13 cellular contexts compared by ENCODE assay signal in the genomic region with DNA sequence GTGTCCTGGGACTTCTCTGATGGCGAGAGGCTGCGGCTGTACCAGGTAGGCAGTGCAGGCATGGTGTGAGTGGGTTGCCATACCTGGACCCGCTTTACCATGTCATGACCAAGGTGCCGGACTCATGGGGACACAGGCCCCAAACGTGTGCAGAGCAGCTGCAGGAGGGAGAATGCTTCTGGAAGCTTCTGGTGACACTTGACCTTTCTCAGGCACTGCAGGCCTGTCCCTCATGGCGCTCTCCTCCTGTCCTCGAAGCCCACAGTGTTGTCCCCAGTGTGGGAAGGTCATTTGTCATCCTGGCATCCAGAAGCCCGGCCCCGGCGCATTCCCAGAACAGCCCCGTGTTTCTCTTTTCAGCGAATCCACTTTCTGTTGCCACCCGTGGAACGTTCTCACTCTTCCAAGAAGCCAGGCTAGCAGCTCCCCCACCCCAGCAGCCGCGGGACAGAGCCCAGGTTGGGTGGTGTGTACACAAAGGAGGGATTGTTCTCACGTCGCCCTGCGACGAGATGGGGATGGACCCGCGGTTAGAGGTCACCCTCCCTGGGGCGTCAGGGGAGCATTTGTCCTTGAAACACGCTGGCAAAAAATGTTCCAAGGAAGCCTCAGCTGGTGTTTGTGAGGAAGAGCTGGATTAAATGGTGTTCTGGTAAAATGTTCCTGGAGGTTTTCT. TPM values are rescaled to one million over a fixed set of nuclear protein-coding genes. Genes with fewer than 3 reads are reported as not detected.
DNase-seq lines count a peak whose midpoint lies in the region; ATAC-seq, FAIRE-seq and TF ChIP-seq lines count a peak whose summit lies in the region.
"Had no signal": no experiment of that assay in that cellular context is flagged by ENCODE, and none has a peak within 500 bp of the region (broad histone marks: within the 10 kb centered on the region; RNA-seq: fewer than 3 reads in every experiment).

No MANE protein-coding gene starts in this region.

- intact Hi-C loops in left cardiac atrium (cut with DNase I): no loop called here

- no peaks in the 10 kb centered on the region for H3K23me2 ChIP-seq in H1 (ENCODE audit: low read depth, low read length)

- no peak for TF ChIP-seq EP300 in H1 (IDR thresholded peaks at IDR 0.05; ENCODE audit: borderline replicate concordance in 1 of 2, low read depth in 2 of 2, low read length in 2 of 2)

- TF ChIP-seq CTCF in cardiac muscle cell (IDR thresholded peaks at IDR 0.05; ENCODE audit: low read depth, low read length) (no peak), H1 (IDR thresholded peaks at IDR 0.05; ENCODE audit: control extremely low read depth in 1 of 3, insufficient read depth in 1 of 3, low read depth in 1 of 3, low read length in 3 of 3) (no peak)

- H4K8ac ChIP-seq in H1 (ENCODE audit: extremely low read depth, insufficient read depth, low read length) (peak overlapping the region; percentile 85), neuronal stem cell (ENCODE audit: low read depth, low read length) (no peak overlapping the region)

- H3K9ac ChIP-seq in H1 (replicated peaks in 1 of 4; ENCODE audit: extremely low read depth in 1 of 4, low read depth in 3 of 4, low read length in 3 of 4) (0 out of 7 replicates have a peak overlapping the region, but pooled peaks of 1 of the 4 experiments have one; percentile 27), neuronal stem cell (ENCODE audit: low read depth, low read length, poor library complexity) (no peak overlapping the region)

- TF ChIP-seq POLR2A in H1 (IDR thresholded peaks at IDR 0.05; ENCODE audit: control extremely low read depth in 1 of 2, low read depth in 2 of 2, low read length in 2 of 2): no peak

- H4K91ac ChIP-seq in H1 (replicated peaks; ENCODE audit: insufficient read length, low read length) (peak overlapping the region; percentile 88), neuronal stem cell (ENCODE audit: low read depth, low read length, poor library complexity) (no peak overlapping the region)

- WGBS in H1 (ENCODE audit: extremely low coverage in 1 of 2, insufficient coverage in 1 of 2, insufficient read length in 1 of 2, insufficient replicate concordance in 2 of 2, low coverage in 1 of 2, low lambda C conversion rate in 2 of 2, missing lambda C conversion rate in 1 of 2), 2 experiments: 87% methylated on average over 24 of the region's 24 CpGs; no CpG with 5 or more reads in 1 of the 2 experiments
- WGBS in neuronal stem cell (ENCODE audit: extremely low coverage in 2 of 2, insufficient read length in 2 of 2, insufficient replicate concordance in 1 of 2), 2 donors: no CpG with 5 or more reads among the region's 24 CpGs

- ATAC-seq in left cardiac atrium: no peak
- no peak for ATAC-seq in activated naive CD4-positive, alpha-beta T cell treated with anti-CD3 and anti-CD28 coated beads, Interleukin-2, amount 50 U/mL, for 72 hours
- ATAC-seq: upper lobe of right lung had no signal

- H3K4ac ChIP-seq in H1 (replicated peaks; ENCODE audit: insufficient read length, low read depth, low read length): peak overlapping the region; percentile 66
- H3K4ac ChIP-seq in neuronal stem cell (ENCODE audit: low read length): no peak overlapping the region

- H3K56ac ChIP-seq in H1 (replicated peaks; ENCODE audit: insufficient read length, low read depth, low read length): no peak overlapping the region

- H2AK5ac ChIP-seq in H1 (ENCODE audit: low read depth, low read length): peak overlapping the region; percentile 97
- H2AK5ac ChIP-seq in neuronal stem cell (ENCODE audit: low read depth, low read length): peak overlapping the region; percentile 72

- no peaks in the 10 kb centered on the region for H3K36me3 Mint-ChIP-seq in activated naive CD4-positive, alpha-beta T cell treated with anti-CD3 and anti-CD28 coated beads, Interleukin-2, amount 50 U/mL, for 72 hours

- peaks cover 42% of the 10 kb centered on the region for H3K79me1 ChIP-seq in H1 (ENCODE audit: low read depth, low read length)
- H3K79me1 ChIP-seq in neuronal stem cell (ENCODE audit: low read depth, low read length): peaks cover 16% of the 10 kb centered on the region

- H3K9me3 ChIP-seq in cardiac muscle cell (ENCODE audit: low read depth) (no peaks in the 10 kb centered on the region), H1 (ENCODE audit: insufficient read depth in 2 of 2, low read depth in 1 of 2, low read length in 1 of 2) (no peaks in the 10 kb centered on the region), neuronal stem cell (replicated peaks in 1 of 2; ENCODE audit: control insufficient read depth in 2 of 2, insufficient read depth in 1 of 2, low read depth in 1 of 2, low read length in 2 of 2) (peaks cover 0 to 12% of the 10 kb centered on the region in 2 donors)
- H3K9me3 ChIP-seq: upper lobe of right lung had no signal

- peak overlapping the region; percentile 88; the same call in 1 of the 2 replicates for H3K18ac ChIP-seq in H1 (ENCODE audit: extremely low read depth, low read length)
- H3K18ac ChIP-seq in neuronal stem cell (ENCODE audit: low read length): peak overlapping the region; percentile 90

- 0 out of 2 replicates have a peak overlapping the region, but pooled peaks have one; percentile 90 for H2BK20ac ChIP-seq in H1 (ENCODE audit: low read length)

- H3K36me3 ChIP-seq in cardiac muscle cell (peaks cover 8% of the 10 kb centered on the region), H1 (ENCODE audit: control insufficient read depth in 2 of 4, insufficient read depth in 4 of 4, low read length in 3 of 4) (peaks cover 0 to 21% (median 0%) of the 10 kb centered on the region in 4 experiments; a peak in 1 of 8 replicates), neuronal stem cell (replicated peaks in 1 of 2; ENCODE audit: control insufficient read depth in 2 of 2, insufficient read depth in 2 of 2, low read length in 2 of 2) (peaks cover 7 to 85% of the 10 kb centered on the region in 2 donors)
- H3K36me3 ChIP-seq: upper lobe of right lung had no signal

- DNase-seq in cardiac muscle cell (ENCODE audit: low read depth in 1 of 2, low spot score in 1 of 2) (no peak), left cardiac atrium (no peak), H1 (ENCODE audit: low read depth in 1 of 2, low spot score in 2 of 2) (no peak), neuronal stem cell (ENCODE audit: low spot score) (no peak), DMS79 (lab: John Stamatoyannopoulos, UW) (no peak), UCSD-AML1 (lab: John Stamatoyannopoulos, UW; ENCODE audit: unreplicated experiment) (no peak)
- DNase-seq in stimulated activated CD4-positive, alpha-beta T cell treated with anti-CD3 and anti-CD28 coated beads, Interleukin-4, amount 100 ng/mL, for 24 hours: no peak
- DNase-seq in activated naive CD4-positive, alpha-beta T cell treated with anti-CD3 and anti-CD28 coated beads, Interleukin-2, amount 50 U/mL, for 72 hours (ENCODE audit: low spot score in 2 of 2): no peak
- DNase-seq: activated T-cell treated with anti-CD3 and anti-CD28 coated beads, Interleukin-2, amount 50 U/mL, for 24 hours; NCI-H524 treated with DMSO at 0.1 percent for 48 hours; SIG-M5; upper lobe of right lung had no signal

- H2BK5ac ChIP-seq in H1 (ENCODE audit: low read depth, low read length) (peak overlapping the region; percentile 79), neuronal stem cell (ENCODE audit: low read length) (peak overlapping the region; percentile 58)

- H2BK12ac ChIP-seq in H1 (ENCODE audit: low read depth, low read length) (peak overlapping the region; percentile 89), neuronal stem cell (ENCODE audit: low read length) (no peak overlapping the region)

- H3K4me3 ChIP-seq in cardiac muscle cell: no peak overlapping the region
- peak overlapping the region in 1 of 4 experiments; percentile 26; a peak in 1 of 8 replicates for H3K4me3 ChIP-seq in H1 (ENCODE audit: extremely low read depth in 1 of 4, insufficient read depth in 2 of 4, low read depth in 3 of 4, low read length in 4 of 4)
- H3K4me3 ChIP-seq in neuronal stem cell (ENCODE audit: low read length in 2 of 2): no peak overlapping the region
- H3K4me3 ChIP-seq: upper lobe of right lung had no signal

- peaks cover 0 to 9% of the 10 kb centered on the region in 2 experiments for H4K20me1 ChIP-seq in H1 (replicated peaks in 1 of 2; ENCODE audit: control insufficient read depth in 1 of 2, insufficient read depth in 2 of 2, low read length in 2 of 2)

- H3K4me1 ChIP-seq in cardiac muscle cell (ENCODE audit: low read depth): peaks cover 82% of the 10 kb centered on the region
- H3K4me1 ChIP-seq in H1 (replicated peaks in 1 of 4; ENCODE audit: control insufficient read depth in 3 of 4, insufficient read depth in 4 of 4, low read length in 3 of 4): peaks cover 3 to 54% (median 31%) of the 10 kb centered on the region in 4 experiments
- peaks cover 28 to 55% of the 10 kb centered on the region in 2 donors for H3K4me1 ChIP-seq in neuronal stem cell (ENCODE audit: control insufficient read depth in 2 of 2, insufficient read depth in 1 of 2, low read depth in 1 of 2, low read length in 2 of 2)

- H4K5ac ChIP-seq in H1 (ENCODE audit: insufficient read length, low read depth, low read length): peak overlapping the region; percentile 18

- H3K27me3 ChIP-seq in cardiac muscle cell (no peaks in the 10 kb centered on the region), H1 (replicated peaks in 1 of 4; ENCODE audit: control insufficient read depth in 3 of 4, extremely low read depth in 1 of 4, insufficient read depth in 3 of 4, low read length in 3 of 4) (no peaks in the 10 kb centered on the region), neuronal stem cell (ENCODE audit: control insufficient read depth in 3 of 3, insufficient read depth in 3 of 3, low read depth in 1 of 3, low read length in 3 of 3) (no peaks in the 10 kb centered on the region)
- H3K27me3 ChIP-seq: upper lobe of right lung had no signal

- H2BK120ac ChIP-seq in H1 (replicated peaks; ENCODE audit: low read depth, low read length): no peak overlapping the region
- no peak overlapping the region for H2BK120ac ChIP-seq in neuronal stem cell (ENCODE audit: low read depth, low read length)

- peaks cover 23 to 84% of the 10 kb centered on the region in 2 experiments for H3K79me2 ChIP-seq in H1 (ENCODE audit: control insufficient read depth in 1 of 2, insufficient read depth in 2 of 2, low read length in 2 of 2)

- no peaks in the 10 kb centered on the region for H3K9me3 Mint-ChIP-seq in activated naive CD4-positive, alpha-beta T cell treated with anti-CD3 and anti-CD28 coated beads, Interleukin-2, amount 50 U/mL, for 72 hours
- H3K9me3 Mint-ChIP-seq: activated T-cell treated with anti-CD3 and anti-CD28 coated beads, Interleukin-2, amount 50 U/mL, for 24 hours had no signal

- POLR2A ChIA-PET in H1 (lab: Charles Lee; ENCODE audit: partially characterized antibody): interaction anchor here (0.8 to 3.7 kb wide), 4 partner anchors 13 to 19 kb away, joined by 3 to 17 read pairs (median 4); no protein-coding TSS in a partner anchor

- H3K4me2 ChIP-seq in H1 (ENCODE audit: insufficient read depth in 1 of 2, low read depth in 2 of 2, low read length in 2 of 2) (peak overlapping the region; percentile 16 to 53; a peak in 2 of 4 replicates), neuronal stem cell (ENCODE audit: insufficient read depth, low read length, poor library complexity, severe bottlenecking) (no peak overlapping the region)

- no peak overlapping the region for H3K27ac Mint-ChIP-seq in activated naive CD4-positive, alpha-beta T cell treated with anti-CD3 and anti-CD28 coated beads, Interleukin-2, amount 50 U/mL, for 72 hours
- H3K27ac Mint-ChIP-seq: activated T-cell treated with anti-CD3 and anti-CD28 coated beads, Interleukin-2, amount 50 U/mL, for 24 hours had no signal

- CTCF ChIA-PET in H1 (lab: Charles Lee; ENCODE audit: partially characterized antibody): interaction anchor here (0.5 to 2.1 kb wide), 9 partner anchors 11 to 601 kb away, joined by 3 to 6 read pairs (median 3); no protein-coding TSS in a partner anchor

- H2AFZ ChIP-seq in H1 (ENCODE audit: low read length): no peak overlapping the region
- no peak overlapping the region for H2AFZ ChIP-seq in neuronal stem cell (ENCODE audit: low read length)

- FAIRE-seq in H1 (lab: Jason Lieb, UNC): no peak
- FAIRE-seq: A204.1 had no signal

- no peak for TF ChIP-seq RAD21 in H1 (IDR thresholded peaks at IDR 0.05 in 1 of 2, conservative IDR thresholded peaks at IDR 0.05 in 1 of 2; ENCODE audit: low read depth in 2 of 2, low read length in 2 of 2)

- H2BK15ac ChIP-seq in H1 (ENCODE audit: low read length): 0 out of 2 replicates have a peak overlapping the region, but pooled peaks have one; percentile 88
- H2BK15ac ChIP-seq in neuronal stem cell (ENCODE audit: low read length): no peak overlapping the region

- peak overlapping the region; percentile 100 for H3K27ac ChIP-seq in cardiac muscle cell
- peak overlapping the region; percentile 52; the same call in 1 of the 2 replicates for H3K27ac ChIP-seq in H1 (ENCODE audit: low read depth, low read length)
- peak overlapping the region; percentile 83 for H3K27ac ChIP-seq in neuronal stem cell (replicated peaks; ENCODE audit: low read length)
- H3K27ac ChIP-seq: upper lobe of right lung had no signal

- H3K14ac ChIP-seq in H1 (ENCODE audit: insufficient read length): no peak overlapping the region
- H3K14ac ChIP-seq in neuronal stem cell (ENCODE audit: low read length): no peak overlapping the region

- no peak overlapping the region for H3K23ac ChIP-seq in H1 (ENCODE audit: insufficient read length)
- no peak overlapping the region for H3K23ac ChIP-seq in neuronal stem cell (ENCODE audit: low read depth, low read length, poor library complexity)

RNA-seq across cellular contexts. Expression of a gene that starts 43.7 kb away (rescaled TPM):
- total RNA-seq in cardiac muscle cell (55.0 and 71.3 TPM in 2 replicates), left cardiac atrium (10 to 100 TPM; 15.1 to 27.0 TPM)
- polyA plus RNA-seq in cardiac muscle cell (35.8 and 48.5 TPM in 2 replicates), H1 (2011; rRNA removed) (28.3 and 31.5 TPM in 2 replicates)
- total RNA-seq in H1 (2021; fragmentation: NEBNext Ultra II Directional; extraction: Animal tissue kit (Norgen Biotek cat#: 25700)): 35.4 and 39.4 TPM in 2 replicates
- 30.9 TPM for polyA plus RNA-seq in H1 (2011; cell fraction: cytosol; rRNA removed)
- polyA plus RNA-seq in H1 (2011; cell fraction: nucleus; rRNA removed): 43.6 TPM
- polyA plus RNA-seq in H1 (2012, experiment 1 of 2): 25.9 to 31.0 TPM (median 28.9 TPM) in 4 replicates
- polyA plus RNA-seq in H1 (2012, experiment 2 of 2): 15.9 TPM
- polyA plus RNA-seq in H1 (2013, experiment 1 of 2): 17.7 TPM
- 19.1 TPM for polyA plus RNA-seq in H1 (2013, experiment 2 of 2)
- polyA minus RNA-seq in H1 (2011; rRNA and poly(A)+ RNA removed): 86.7 and 93.2 TPM in 2 replicates
- 32.7 TPM for polyA minus RNA-seq in H1 (2011; cell fraction: cytosol; rRNA and poly(A)+ RNA removed)
- polyA minus RNA-seq in H1 (2011; cell fraction: nucleus; rRNA and poly(A)+ RNA removed): 35.7 TPM
- 29.1 TPM for polyA plus RNA-seq in neuronal stem cell (2013, experiment 1 of 2)
- polyA plus RNA-seq in neuronal stem cell (2013, experiment 2 of 2): 29.4 TPM
- total RNA-seq in activated naive CD4-positive, alpha-beta T cell treated with anti-CD3 and anti-CD28 coated beads, Interleukin-2, amount 50 U/mL, for 72 hours: under 1 TPM in 1 of 2 donors, not detected in 1; 0.31 TPM

Comparison
In these comparisons a context has a peak if more than half of its experiments do, and no peak if none do; other contexts are left out.
1. RNA of a gene that starts 43.7 kb away (total RNA-seq): 55.0 to 71.3 TPM in cardiac muscle cell, 35.4 to 39.4 TPM in H1 and 15.1 to 27.0 TPM in left cardiac atrium; 0.31 TPM in activated naive CD4-positive, alpha-beta T cell treated with anti-CD3 and anti-CD28 coated beads, Interleukin-2, amount 50 U/mL, for 72 hours; every median in the first group is over 10 times any median in the second.
2. Peak in every context shown above with its lines, with median percentiles within 50 percentile points of each other: H3K27ac ChIP-seq.